ENCODE assay signal across 26 cellular contexts in the genomic region with DNA sequence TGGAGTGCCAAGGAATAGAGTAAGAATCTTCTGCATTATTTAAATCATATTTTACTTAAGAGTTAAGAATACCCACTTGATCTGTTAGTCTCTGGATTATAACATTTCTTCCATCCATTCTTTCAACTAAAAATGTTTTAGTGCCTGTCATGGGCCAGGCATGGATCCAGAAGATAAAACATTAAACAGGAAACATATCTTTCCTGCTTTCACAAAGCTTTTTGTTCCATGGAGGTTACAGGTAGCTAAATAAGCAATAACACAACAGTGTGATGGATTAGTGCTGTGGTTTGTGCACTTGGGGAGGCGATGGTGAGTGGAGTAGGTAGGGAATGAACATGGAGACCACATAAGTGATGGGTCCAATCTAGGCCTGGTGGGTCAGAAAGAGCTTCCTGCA.
"Had no signal": no experiment of that assay in that cellular context is flagged by ENCODE, and none has a peak within 500 bp of the region (broad histone marks: within the 10 kb centered on the region; RNA-seq: fewer than 3 reads in every experiment).

No MANE protein-coding gene starts in this region.

- H3K9me3 ChIP-seq: adrenal gland, MG63 had no signal

- H3K36me3 ChIP-seq: adrenal gland, MG63 had no signal

- H3K27ac Mint-ChIP-seq: activated B cell treated with CpG ODN at 0.5 μM for 24 hours; activated CD4-positive, alpha-beta T cell treated with anti-CD3 and anti-CD28 coated beads, Interleukin-2, amount 10 ng/mL, durations not matched to agents 24 days and 14 days; activated CD8-positive, alpha-beta memory T cell treated with anti-CD3 and anti-CD28 coated beads, Interleukin-2, amount 10 ng/mL, durations not matched to agents 7 days and 5 days; activated naive CD4-positive, alpha-beta T cell treated with anti-CD3 and anti-CD28 coated beads, Interleukin-2, amount 10 ng/mL, durations not matched to agents 7 days and 5 days; activated naive CD8-positive, alpha-beta T cell treated with anti-CD3 and anti-CD28 coated beads, Interleukin-2, amount 10 ng/mL, durations not matched to agents 7 days and 5 days; T-cell had no signal

- ATAC-seq: activated CD8-positive, alpha-beta memory T cell treated with anti-CD3 and anti-CD28 coated beads, Interleukin-2, amount 10 ng/mL, durations not matched to agents 7 days and 5 days; activated T-cell treated with anti-CD3 and anti-CD28 coated beads, Interleukin-2, amount 50 U/mL, for 4 hours; PC-3; T-cell had no signal

- H3K27me3 ChIP-seq: adrenal gland, MG63 had no signal

- H3K27ac ChIP-seq: adrenal gland had no signal

- FAIRE-seq: bronchial epithelial cell, RCC 7860, TTC549 had no signal

- H3K9me3 Mint-ChIP-seq: activated B cell treated with CpG ODN at 0.5 μM for 24 hours; activated naive CD4-positive, alpha-beta T cell treated with anti-CD3 and anti-CD28 coated beads, Interleukin-2, amount 10 ng/mL, durations not matched to agents 7 days and 5 days; activated T-cell treated with anti-CD3 and anti-CD28 coated beads, Interleukin-2, amount 50 U/mL, for 4 hours; central memory CD8-positive, alpha-beta T cell; T-cell had no signal

- DNase-seq: activated B cell treated with CpG ODN at 0.5 μM for 24 hours; activated CD4-positive, alpha-beta T cell treated with anti-CD3 and anti-CD28 coated beads for 1 hour; activated CD4-positive, alpha-beta T cell treated with anti-CD3 and anti-CD28 coated beads, Interleukin-2, amount 10 ng/mL, durations not matched to agents 24 days and 14 days; activated CD4-positive, alpha-beta T cell treated with anti-CD3 and anti-CD28 coated beads, Interleukin-2, amount 50 U/mL, for 48 hours; activated CD8-positive, alpha-beta memory T cell treated with anti-CD3 and anti-CD28 coated beads, Interleukin-2, amount 10 ng/mL, durations not matched to agents 7 days and 5 days; activated gamma-delta T cell; activated naive CD4-positive, alpha-beta T cell treated with anti-CD3 and anti-CD28 coated beads, Interleukin-2, amount 10 ng/mL, durations not matched to agents 7 days and 5 days; activated naive CD8-positive, alpha-beta T cell treated with anti-CD3 and anti-CD28 coated beads, Interleukin-2, amount 10 ng/mL, durations not matched to agents 7 days and 5 days; activated T-cell treated with anti-CD3 and anti-CD28 coated beads, Interleukin-2, amount 50 U/mL, for 4 hours; adrenal gland; anterior cingulate cortex; MG63; NCI-H1105; NCI-H1436; NCI-H1694 treated with DMSO at 0.1 percent for 48 hours; NCI-H2029 treated with DMSO at 0.1 percent for 48 hours; NCI-H510A treated with DMSO at 0.1 percent for 48 hours; PC-3; SHP77 treated with DMSO at 0.1 percent for 48 hours; T-cell; T-helper 2 cell; T1000 had no signal

- H3K4me1 Mint-ChIP-seq: activated B cell treated with CpG ODN at 0.5 μM for 24 hours; activated CD4-positive, alpha-beta T cell treated with anti-CD3 and anti-CD28 coated beads, Interleukin-2, amount 10 ng/mL, durations not matched to agents 24 days and 14 days; activated naive CD4-positive, alpha-beta T cell treated with anti-CD3 and anti-CD28 coated beads, Interleukin-2, amount 10 ng/mL, durations not matched to agents 7 days and 5 days; central memory CD8-positive, alpha-beta T cell had no signal

- H3K27me3 Mint-ChIP-seq: activated B cell treated with CpG ODN at 0.5 μM for 24 hours; activated CD4-positive, alpha-beta T cell treated with anti-CD3 and anti-CD28 coated beads, Interleukin-2, amount 10 ng/mL, durations not matched to agents 24 days and 14 days; activated CD8-positive, alpha-beta memory T cell treated with anti-CD3 and anti-CD28 coated beads, Interleukin-2, amount 10 ng/mL, durations not matched to agents 7 days and 5 days; activated naive CD4-positive, alpha-beta T cell treated with anti-CD3 and anti-CD28 coated beads, Interleukin-2, amount 10 ng/mL, durations not matched to agents 7 days and 5 days; activated naive CD8-positive, alpha-beta T cell treated with anti-CD3 and anti-CD28 coated beads, Interleukin-2, amount 10 ng/mL, durations not matched to agents 7 days and 5 days; central memory CD8-positive, alpha-beta T cell; T-cell had no signal

- H3K4me3 Mint-ChIP-seq: activated B cell treated with CpG ODN at 0.5 μM for 24 hours; activated CD4-positive, alpha-beta T cell treated with anti-CD3 and anti-CD28 coated beads, Interleukin-2, amount 10 ng/mL, durations not matched to agents 24 days and 14 days; activated CD8-positive, alpha-beta memory T cell treated with anti-CD3 and anti-CD28 coated beads, Interleukin-2, amount 10 ng/mL, durations not matched to agents 7 days and 5 days; activated naive CD4-positive, alpha-beta T cell treated with anti-CD3 and anti-CD28 coated beads, Interleukin-2, amount 10 ng/mL, durations not matched to agents 7 days and 5 days; activated naive CD8-positive, alpha-beta T cell treated with anti-CD3 and anti-CD28 coated beads, Interleukin-2, amount 10 ng/mL, durations not matched to agents 7 days and 5 days; activated T-cell treated with anti-CD3 and anti-CD28 coated beads, Interleukin-2, amount 50 U/mL, for 4 hours; central memory CD8-positive, alpha-beta T cell; T-cell had no signal

- H3K4me3 ChIP-seq: adrenal gland, MG63 had no signal
